In genomic region chr18:76997951-76998808, GRCh38 we compare ENCODE assay signal across 1 cellular context.
TF ChIP-seq lines count a peak whose summit lies in the region.

No MANE protein-coding gene starts in this region.

TF ChIP-seq in HEK293T, 16 proteins besides CTCF, POLR2A, EP300 and RAD21 (continued from another document):
- TF ChIP-seq ZNF384 (IDR thresholded peaks at IDR 0.05) (no peak), BHLHE40 (IDR thresholded peaks at IDR 0.05; ENCODE audit: borderline replicate concordance) (no peak), SP1 (IDR thresholded peaks at IDR 0.05) (no peak)
TF ChIP-seq in HEK293T: peak in this region for 0.
